15 cellular contexts compared by ENCODE assay signal in genomic region chr10:99924856-99925255, GRCh38.
"Had no signal": no experiment of that assay in that cellular context is flagged by ENCODE, and none has a peak within 500 bp of the region (broad histone marks: within the 10 kb centered on the region; RNA-seq: fewer than 3 reads in every experiment).

No MANE protein-coding gene starts in this region.

- H3K4me3 ChIP-seq: adrenal gland, upper lobe of left lung had no signal

- H3K9me3 ChIP-seq: adrenal gland, upper lobe of left lung had no signal

- DNase-seq: activated CD4-positive, alpha-beta T cell treated with anti-CD3 and anti-CD28 coated beads, Interleukin-2, amount 50 U/mL, for 1 hour; activated CD4-positive, CD25-positive, alpha-beta regulatory T cell; activated naive CD4-positive, alpha-beta T cell treated with anti-CD3 and anti-CD28 coated beads, Interleukin-2, amount 50 U/mL, for 16 hours; adrenal gland; caudate nucleus; cortex of kidney; effector memory CD8-positive, alpha-beta T cell; immature natural killer cell; left colon; stimulated activated CD4-positive, alpha-beta T cell treated with anti-CD3 and anti-CD28 coated beads, Interleukin-2, amount 100 ng/mL, for 24 hours; stimulated activated naive B cell treated with anti-CD40 and anti-IgM and Interleukin-4, amounts not matched to agents 10 μg/mL and 1 μg/mL and 100 μg/mL, for 72 hours; upper lobe of left lung had no signal

- H3K27me3 Mint-ChIP-seq: effector memory CD8-positive, alpha-beta T cell; stimulated activated naive B cell treated with anti-CD40 and anti-IgM and Interleukin-4, amounts not matched to agents 10 μg/mL and 1 μg/mL and 100 μg/mL, for 72 hours had no signal

- H3K9me3 Mint-ChIP-seq: effector memory CD8-positive, alpha-beta T cell; immature natural killer cell; stimulated activated naive B cell treated with anti-CD40 and anti-IgM and Interleukin-4, amounts not matched to agents 10 μg/mL and 1 μg/mL and 100 μg/mL, for 72 hours; T-helper 1 cell treated with Interleukin-12 subunit alpha and Interleukin-12 subunit beta and Interleukin-4 antibody, amounts not matched to agents 30 μg/mL and 1 μg/mL, for 36 hours had no signal

- ATAC-seq: effector memory CD8-positive, alpha-beta T cell; left colon; sciatic nerve; SK-N-SH treated with all-trans-retinoic acid at 6 μM for 48 hours; stimulated activated naive B cell treated with anti-CD40 and anti-IgM and Interleukin-4, amounts not matched to agents 10 μg/mL and 1 μg/mL and 100 μg/mL, for 72 hours had no signal

- H3K27me3 ChIP-seq: adrenal gland, upper lobe of left lung had no signal

- H3K27ac Mint-ChIP-seq: effector memory CD8-positive, alpha-beta T cell; immature natural killer cell; stimulated activated naive B cell treated with anti-CD40 and anti-IgM and Interleukin-4, amounts not matched to agents 10 μg/mL and 1 μg/mL and 100 μg/mL, for 72 hours; T-helper 1 cell treated with Interleukin-12 subunit alpha and Interleukin-12 subunit beta and Interleukin-4 antibody, amounts not matched to agents 30 μg/mL and 1 μg/mL, for 36 hours had no signal

- H3K4me3 Mint-ChIP-seq: effector memory CD8-positive, alpha-beta T cell; immature natural killer cell; stimulated activated naive B cell treated with anti-CD40 and anti-IgM and Interleukin-4, amounts not matched to agents 10 μg/mL and 1 μg/mL and 100 μg/mL, for 72 hours; T-helper 1 cell treated with Interleukin-12 subunit alpha and Interleukin-12 subunit beta and Interleukin-4 antibody, amounts not matched to agents 30 μg/mL and 1 μg/mL, for 36 hours had no signal

- H3K36me3 ChIP-seq: adrenal gland, upper lobe of left lung had no signal

- H3K27ac ChIP-seq: adrenal gland, upper lobe of left lung had no signal
